Comparison of ENCODE assay signal across 8 cellular contexts in genomic region chr7:41696323-41696916, GRCh38. TPM values are rescaled to one million over a fixed set of nuclear protein-coding genes. Genes with fewer than 3 reads are reported as not detected.
DNase-seq lines count a peak whose midpoint lies in the region; ATAC-seq, FAIRE-seq and TF ChIP-seq lines count a peak whose summit lies in the region.

No MANE protein-coding gene starts in this region.

- H2AFZ ChIP-seq in DND-41 (ENCODE audit: low read depth, low read length) = no peak overlapping the region

- H3K36me3 ChIP-seq in DND-41 (ENCODE audit: insufficient read depth, low read length) (no peaks in the 10 kb centered on the region), HAP-1 (replicated peaks) (no peaks in the 10 kb centered on the region), NT2/D1 (ENCODE audit: insufficient read depth, insufficient read length, low read length) (no peaks in the 10 kb centered on the region), kidney (ENCODE audit: control insufficient read depth in 1 of 2, insufficient read depth in 2 of 2, low read length in 2 of 2) (no peaks in the 10 kb centered on the region)

- peaks cover 23% of the 10 kb centered on the region for H3K27me3 ChIP-seq in DND-41 (ENCODE audit: insufficient read depth, low read length, poor library complexity)
- H3K27me3 ChIP-seq in HAP-1 (ENCODE audit: low read depth) = peaks cover 13% of the 10 kb centered on the region
- peaks cover 14% of the 10 kb centered on the region for H3K27me3 ChIP-seq in NT2/D1 (ENCODE audit: insufficient read depth, insufficient read length)

- H3K4me3 ChIP-seq in DND-41 (ENCODE audit: low read depth in 1 of 2, low read length in 2 of 2) = no peak overlapping the region
- no peak overlapping the region for H3K4me3 ChIP-seq in HAP-1
- H3K4me3 ChIP-seq in NT2/D1 (ENCODE audit: insufficient read length, low read depth) = no peak overlapping the region
- H3K4me3 ChIP-seq in kidney (ENCODE audit: low read length in 2 of 2) = peak overlapping the region; percentile 31 to 50

- no peak overlapping the region for H3K4me2 ChIP-seq in DND-41 (ENCODE audit: insufficient read depth, low read length)

- peak; percentile 59 for TF ChIP-seq CTCF in DND-41 (IDR thresholded peaks at IDR 0.05; ENCODE audit: borderline replicate concordance, extremely low read depth, low read length, poor library complexity, severe bottlenecking)
- peak; percentile 64 for TF ChIP-seq CTCF in kidney (IDR thresholded peaks at IDR 0.05; ENCODE audit: borderline replicate concordance, extremely low read depth, insufficient read depth)

- H3K79me2 ChIP-seq in DND-41 (ENCODE audit: insufficient read depth, low read length) = no peaks in the 10 kb centered on the region

- peak; percentile 17 for DNase-seq in DND-41
- DNase-seq in HAP-1 (ENCODE audit: low spot score in 2 of 2) = peak; percentile 48 to 77
- peak; percentile 80 for DNase-seq in NT2/D1 (ENCODE audit: low read depth, low spot score)
- DNase-seq in caudate nucleus (lab: John Stamatoyannopoulos, UW) = peak in 47 of 61 donors; percentile 20 to 84 (median 53)
- peak; percentile 85 for DNase-seq in kidney
- peak; percentile 10 to 24 for DNase-seq in stimulated activated CD4-positive, alpha-beta T cell treated with anti-CD3 and anti-CD28 coated beads, Interleukin-2, amount 100 ng/mL, for 48 hours
- DNase-seq in mesenteric fat pad (ENCODE audit: low spot score) = no peak
- no peak for DNase-seq in foreskin melanocyte

- no peaks in the 10 kb centered on the region for H4K20me1 ChIP-seq in DND-41 (ENCODE audit: insufficient read depth, low read length)

- H3K9me3 ChIP-seq in DND-41 (ENCODE audit: insufficient read depth, low read length, severe bottlenecking) (no peaks in the 10 kb centered on the region), HAP-1 (no peaks in the 10 kb centered on the region), NT2/D1 (ENCODE audit: insufficient read depth, low read length) (no peaks in the 10 kb centered on the region), kidney (ENCODE audit: control insufficient read depth in 1 of 2, low read length in 2 of 2) (no peaks in the 10 kb centered on the region)

- no peak overlapping the region for H3K9ac ChIP-seq in DND-41 (ENCODE audit: low read depth, low read length)
- H3K9ac ChIP-seq in NT2/D1 (ENCODE audit: insufficient read length, low read depth) = no peak overlapping the region
- H3K9ac ChIP-seq in kidney (ENCODE audit: low read length in 2 of 2) = peak overlapping the region in 1 of 2 donors; percentile 55

- in situ Hi-C loops in HAP-1 (cut with MboI; ENCODE audit: low sequenced_read_pairs) = no loop called here

- FAIRE-seq in kidney (lab: Jason Lieb, UNC) = no peak

- H3K27ac ChIP-seq in DND-41 (ENCODE audit: low read length) = no peak overlapping the region
- H3K27ac ChIP-seq in caudate nucleus (ENCODE audit: low read depth, low read length) = peak overlapping the region; percentile 63
- H3K27ac ChIP-seq in kidney (ENCODE audit: low read depth in 2 of 2, low read length in 2 of 2) = peak overlapping the region in 1 of 2 donors; percentile 70

- H3K4me1 ChIP-seq in DND-41 (ENCODE audit: insufficient read depth, low read length) = no peaks in the 10 kb centered on the region
- no peaks in the 10 kb centered on the region for H3K4me1 ChIP-seq in HAP-1
- peaks cover 2% of the 10 kb centered on the region for H3K4me1 ChIP-seq in NT2/D1 (ENCODE audit: insufficient read depth, insufficient read length)
- H3K4me1 ChIP-seq in kidney (ENCODE audit: control insufficient read depth in 1 of 2, insufficient read depth in 1 of 2, low read depth in 1 of 2, low read length in 2 of 2) = peaks cover 5 to 10% of the 10 kb centered on the region in 2 donors

- intact Hi-C loops in kidney (cut with DNase I) = no loop called here

- peak; percentile 40; the same call in 1 of the 3 replicates for ATAC-seq in DND-41 (ENCODE audit: insufficient read depth, low read depth)

RNA-seq across cellular contexts. Expression of gene INHBA, which starts 6.5 kb away (rescaled TPM):
- total RNA-seq in kidney (5.9 TPM), mesenteric fat pad (1.00 TPM)
- polyA plus RNA-seq in kidney (ENCODE audit: insufficient read depth, low read depth, low replicate concordance) = 0.49 TPM

Comparison
In these comparisons a context has a peak if more than half of its experiments do, and no peak if none do; other contexts are left out.
1. DNase-seq: peak in DND-41 (single experiment), HAP-1 (2 of 2), NT2/D1 (single experiment), caudate nucleus (47 of 61), kidney (single experiment) and stimulated activated CD4-positive, alpha-beta T cell treated with anti-CD3 and anti-CD28 coated beads, Interleukin-2, amount 100 ng/mL, for 48 hours (2 of 2); none in mesenteric fat pad (single experiment) and foreskin melanocyte (single experiment).
2. H3K4me3 ChIP-seq: peak in kidney (2 of 2); none in DND-41 (0 of 2), HAP-1 (single experiment) and NT2/D1 (single experiment).